28 cellular contexts compared by ENCODE assay signal in the genomic region with DNA sequence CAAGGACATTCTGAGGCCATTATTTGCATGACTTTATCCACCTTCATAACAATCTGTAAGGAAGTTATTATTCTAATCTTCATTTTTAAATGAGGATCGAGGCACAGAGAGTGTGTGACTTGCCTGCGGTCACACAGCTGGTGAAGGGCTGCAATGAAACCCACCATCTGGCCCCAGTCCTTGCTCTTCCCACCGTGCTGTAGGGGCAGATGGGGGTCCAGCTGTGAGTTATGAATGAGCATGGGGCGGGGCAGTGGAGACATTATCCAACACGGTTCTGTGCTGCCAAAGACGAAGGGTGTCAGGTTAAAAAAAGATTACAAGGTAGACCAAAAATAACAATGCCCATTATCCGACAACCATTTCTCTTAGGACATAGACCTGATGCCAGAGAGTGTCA.
"Had no signal": no experiment of that assay in that cellular context is flagged by ENCODE, and none has a peak within 500 bp of the region (broad histone marks: within the 10 kb centered on the region; RNA-seq: fewer than 3 reads in every experiment).

No MANE protein-coding gene starts in this region.

- H3K4me1 Mint-ChIP-seq: activated CD4-positive, alpha-beta T cell treated with anti-CD3 and anti-CD28 coated beads for 36 hours; activated CD4-positive, alpha-beta T cell treated with anti-CD3 and anti-CD28 coated beads, Interleukin-2, amount 10 ng/mL, durations not matched to agents 24 days and 14 days; activated CD8-positive, alpha-beta memory T cell treated with anti-CD3 and anti-CD28 coated beads, Interleukin-2, amount 10 ng/mL, durations not matched to agents 7 days and 5 days; activated naive CD4-positive, alpha-beta T cell treated with anti-CD3 and anti-CD28 coated beads, Interleukin-2, amount 50 U/mL, for 24 hours; activated naive CD8-positive, alpha-beta T cell treated with anti-CD3 and anti-CD28 coated beads, Interleukin-2, amount 50 U/mL, for 24 hours had no signal

- H3K27me3 ChIP-seq: adrenal gland, body of pancreas had no signal

- ATAC-seq: activated CD4-positive, alpha-beta T cell treated with anti-CD3 and anti-CD28 coated beads for 36 hours; activated CD8-positive, alpha-beta memory T cell treated with anti-CD3 and anti-CD28 coated beads, Interleukin-2, amount 10 ng/mL, durations not matched to agents 7 days and 5 days; activated CD8-positive, alpha-beta T cell treated with anti-CD3 and anti-CD28 coated beads, Interleukin-2, amount 10 ng/mL, durations not matched to agents 7 days and 5 days; activated naive CD8-positive, alpha-beta T cell treated with anti-CD3 and anti-CD28 coated beads, Interleukin-2, amount 50 U/mL, for 24 hours; body of pancreas; heart left ventricle had no signal

- H3K36me3 ChIP-seq: adrenal gland, heart left ventricle had no signal

- DNase-seq: activated CD4-positive, alpha-beta memory T cell treated with anti-CD3 and anti-CD28 coated beads for 36 hours; activated CD4-positive, alpha-beta T cell treated with anti-CD3 and anti-CD28 coated beads for 36 hours; activated CD4-positive, alpha-beta T cell treated with anti-CD3 and anti-CD28 coated beads, Interleukin-2, amount 10 ng/mL, durations not matched to agents 24 days and 14 days; activated CD4-positive, CD25-positive, alpha-beta regulatory T cell; activated CD4-positive, CD25-positive, alpha-beta regulatory T cell treated with anti-CD3 and anti-CD28 coated beads, Interleukin-2, amount 50 U/mL, for 72 hours; activated CD8-positive, alpha-beta memory T cell treated with anti-CD3 and anti-CD28 coated beads, Interleukin-2, amount 10 ng/mL, durations not matched to agents 7 days and 5 days; activated CD8-positive, alpha-beta memory T cell treated with anti-CD3 and anti-CD28 coated beads, Interleukin-2, amount 50 U/mL, for 4 hours; activated CD8-positive, alpha-beta T cell treated with anti-CD3 and anti-CD28 coated beads, Interleukin-2, amount 10 ng/mL, durations not matched to agents 7 days and 5 days; activated effector memory CD4-positive, alpha-beta T cell treated with anti-CD3 and anti-CD28 coated beads, Interleukin-2, amount 50 U/mL, for 16 hours; activated naive CD4-positive, alpha-beta T cell treated with anti-CD3 and anti-CD28 coated beads for 36 hours; activated naive CD8-positive, alpha-beta T cell treated with anti-CD3 and anti-CD28 coated beads for 36 hours; activated naive CD8-positive, alpha-beta T cell treated with anti-CD3 and anti-CD28 coated beads, Interleukin-2, amount 50 U/mL, for 24 hours; activated T-cell treated with anti-CD3 and anti-CD28 coated beads, Interleukin-2, amount 50 U/mL, for 1 hour; activated T-cell treated with anti-CD3 and anti-CD28 coated beads, Interleukin-2, amount 50 U/mL, for 48 hours; adrenal gland; amygdala; aorta; body of pancreas; caudate nucleus; effector CD8-positive, alpha-beta T cell; foreskin fibroblast; heart left ventricle; hypothalamus had no signal

- H3K9me3 Mint-ChIP-seq: activated CD4-positive, alpha-beta memory T cell treated with anti-CD3 and anti-CD28 coated beads for 36 hours; activated CD4-positive, alpha-beta T cell treated with anti-CD3 and anti-CD28 coated beads, Interleukin-2, amount 10 ng/mL, durations not matched to agents 24 days and 14 days; activated naive CD4-positive, alpha-beta T cell treated with anti-CD3 and anti-CD28 coated beads for 36 hours; activated naive CD4-positive, alpha-beta T cell treated with anti-CD3 and anti-CD28 coated beads, Interleukin-2, amount 50 U/mL, for 24 hours; activated naive CD8-positive, alpha-beta T cell treated with anti-CD3 and anti-CD28 coated beads for 36 hours; activated naive CD8-positive, alpha-beta T cell treated with anti-CD3 and anti-CD28 coated beads, Interleukin-2, amount 50 U/mL, for 24 hours; activated T-helper 1 cell treated with anti-CD3 and anti-CD28 coated beads, Interleukin-12 subunit alpha, Interleukin-12 subunit beta, Interleukin-2, Interleukin-4 antibody, amounts not matched to agents 30 ng/mL and 10 ng/mL and 1 ng/mL, durations not matched to agents 14 hours and 24 hours and 36 hours; activated T-helper 2 cell treated with anti-CD3 and anti-CD28 coated beads, Interferon-gamma antibody, Interleukin-2, Interleukin-4, amounts not matched to agents 10 μg/mL and 5 μg/mL and 100 μg/mL, durations not matched to agents 14 hours and 24 hours and 36 hours; T-helper 2 cell treated with Interferon-gamma antibody and Interleukin-4, amounts not matched to agents 5 μg/mL and 100 μg/mL, for 36 hours had no signal

- H3K4me3 Mint-ChIP-seq: activated CD4-positive, alpha-beta memory T cell treated with anti-CD3 and anti-CD28 coated beads for 36 hours; activated CD4-positive, alpha-beta T cell treated with anti-CD3 and anti-CD28 coated beads for 36 hours; activated CD4-positive, alpha-beta T cell treated with anti-CD3 and anti-CD28 coated beads, Interleukin-2, amount 10 ng/mL, durations not matched to agents 24 days and 14 days; activated CD8-positive, alpha-beta memory T cell treated with anti-CD3 and anti-CD28 coated beads, Interleukin-2, amount 10 ng/mL, durations not matched to agents 7 days and 5 days; activated CD8-positive, alpha-beta T cell treated with anti-CD3 and anti-CD28 coated beads, Interleukin-2, amount 10 ng/mL, durations not matched to agents 7 days and 5 days; activated naive CD4-positive, alpha-beta T cell treated with anti-CD3 and anti-CD28 coated beads for 36 hours; activated naive CD4-positive, alpha-beta T cell treated with anti-CD3 and anti-CD28 coated beads, Interleukin-2, amount 50 U/mL, for 24 hours; activated naive CD8-positive, alpha-beta T cell treated with anti-CD3 and anti-CD28 coated beads for 36 hours; activated naive CD8-positive, alpha-beta T cell treated with anti-CD3 and anti-CD28 coated beads, Interleukin-2, amount 50 U/mL, for 24 hours; activated T-helper 1 cell treated with anti-CD3 and anti-CD28 coated beads, Interleukin-12 subunit alpha, Interleukin-12 subunit beta, Interleukin-2, Interleukin-4 antibody, amounts not matched to agents 30 ng/mL and 10 ng/mL and 1 ng/mL, durations not matched to agents 14 hours and 24 hours and 36 hours; T-helper 2 cell treated with Interferon-gamma antibody and Interleukin-4, amounts not matched to agents 5 μg/mL and 100 μg/mL, for 36 hours had no signal

- H3K27ac ChIP-seq: adrenal gland, body of pancreas, epithelial cell of prostate, heart left ventricle had no signal

- H3K4me3 ChIP-seq: adrenal gland, body of pancreas, heart left ventricle had no signal

- H3K9me3 ChIP-seq: adrenal gland, body of pancreas, heart left ventricle had no signal

- H3K4me1 ChIP-seq: adrenal gland, body of pancreas had no signal

- H3K27ac Mint-ChIP-seq: activated CD4-positive, alpha-beta memory T cell treated with anti-CD3 and anti-CD28 coated beads for 36 hours; activated CD4-positive, alpha-beta T cell treated with anti-CD3 and anti-CD28 coated beads for 36 hours; activated CD4-positive, alpha-beta T cell treated with anti-CD3 and anti-CD28 coated beads, Interleukin-2, amount 10 ng/mL, durations not matched to agents 24 days and 14 days; activated CD8-positive, alpha-beta memory T cell treated with anti-CD3 and anti-CD28 coated beads, Interleukin-2, amount 10 ng/mL, durations not matched to agents 7 days and 5 days; activated CD8-positive, alpha-beta T cell treated with anti-CD3 and anti-CD28 coated beads, Interleukin-2, amount 10 ng/mL, durations not matched to agents 7 days and 5 days; activated naive CD4-positive, alpha-beta T cell treated with anti-CD3 and anti-CD28 coated beads for 36 hours; activated naive CD4-positive, alpha-beta T cell treated with anti-CD3 and anti-CD28 coated beads, Interleukin-2, amount 50 U/mL, for 24 hours; activated naive CD8-positive, alpha-beta T cell treated with anti-CD3 and anti-CD28 coated beads for 36 hours; activated naive CD8-positive, alpha-beta T cell treated with anti-CD3 and anti-CD28 coated beads, Interleukin-2, amount 50 U/mL, for 24 hours; activated T-helper 1 cell treated with anti-CD3 and anti-CD28 coated beads, Interleukin-12 subunit alpha, Interleukin-12 subunit beta, Interleukin-2, Interleukin-4 antibody, amounts not matched to agents 30 ng/mL and 10 ng/mL and 1 ng/mL, durations not matched to agents 14 hours and 24 hours and 36 hours; activated T-helper 2 cell treated with anti-CD3 and anti-CD28 coated beads, Interferon-gamma antibody, Interleukin-2, Interleukin-4, amounts not matched to agents 10 μg/mL and 5 μg/mL and 100 μg/mL, durations not matched to agents 14 hours and 24 hours and 36 hours; T-helper 2 cell treated with Interferon-gamma antibody and Interleukin-4, amounts not matched to agents 5 μg/mL and 100 μg/mL, for 36 hours had no signal

- H3K27me3 Mint-ChIP-seq: activated CD4-positive, alpha-beta memory T cell treated with anti-CD3 and anti-CD28 coated beads for 36 hours; activated CD4-positive, alpha-beta T cell treated with anti-CD3 and anti-CD28 coated beads for 36 hours; activated naive CD4-positive, alpha-beta T cell treated with anti-CD3 and anti-CD28 coated beads, Interleukin-2, amount 50 U/mL, for 24 hours; activated naive CD8-positive, alpha-beta T cell treated with anti-CD3 and anti-CD28 coated beads for 36 hours had no signal

- H3K36me3 Mint-ChIP-seq: activated CD4-positive, alpha-beta memory T cell treated with anti-CD3 and anti-CD28 coated beads for 36 hours; activated CD8-positive, alpha-beta memory T cell treated with anti-CD3 and anti-CD28 coated beads, Interleukin-2, amount 10 ng/mL, durations not matched to agents 7 days and 5 days; activated naive CD4-positive, alpha-beta T cell treated with anti-CD3 and anti-CD28 coated beads, Interleukin-2, amount 50 U/mL, for 24 hours; activated naive CD8-positive, alpha-beta T cell treated with anti-CD3 and anti-CD28 coated beads for 36 hours had no signal
